ENCODE assay signal across 8 cellular contexts in the genomic region with DNA sequence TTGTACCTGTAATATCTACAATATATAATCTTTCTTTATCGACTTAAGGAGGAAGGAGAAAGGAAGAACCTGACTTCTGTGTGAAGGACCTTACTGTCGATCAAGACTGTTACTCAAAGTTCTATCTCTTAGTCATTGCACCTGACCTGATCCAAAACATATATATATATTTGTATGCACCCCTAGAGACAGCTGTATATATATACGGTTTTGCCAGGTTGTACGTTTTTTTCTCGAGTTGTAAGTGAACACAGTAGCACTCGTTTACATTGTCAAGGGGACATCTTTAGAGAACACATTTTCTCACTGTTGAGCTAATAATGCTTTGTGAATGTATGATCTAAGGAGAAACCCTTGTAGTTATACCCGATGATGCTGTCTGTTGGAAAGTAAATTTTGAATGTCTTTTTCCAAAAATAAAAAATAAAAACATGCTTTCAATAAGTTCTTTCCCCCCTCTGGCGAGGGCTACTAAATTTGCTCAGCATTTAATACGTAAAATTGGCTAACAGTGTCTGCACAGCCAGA. TPM values are rescaled to one million over a fixed set of nuclear protein-coding genes. Genes with fewer than 3 reads are reported as not detected.
DNase-seq lines count a peak whose midpoint lies in the region; ATAC-seq, FAIRE-seq and TF ChIP-seq lines count a peak whose summit lies in the region.

No MANE protein-coding gene starts in this region.

- no peak for FAIRE-seq in small intestine (lab: Jason Lieb, UNC)

- H3K27me3 ChIP-seq in left ventricle myocardium inferior (ENCODE audit: low read depth) (no peaks in the 10 kb centered on the region), SU-DHL-6 (ENCODE audit: low read length) (no peaks in the 10 kb centered on the region), small intestine (ENCODE audit: control insufficient read depth in 2 of 2, insufficient read depth in 2 of 2, low read length in 2 of 2) (no peaks in the 10 kb centered on the region)

- DNase-seq in left ventricle myocardium inferior: no peak
- DNase-seq in left cardiac atrium: no peak
- no peak for DNase-seq in fibroblast of villous mesenchyme (ENCODE audit: low read depth)
- no peak for DNase-seq in small intestine
- no peak for DNase-seq in LoVo (ENCODE audit: low spot score)
- DNase-seq in NCI-H1417 (lab: John Stamatoyannopoulos, UW): no peak
- no peak for DNase-seq in NOMO-1 treated with DMSO at 0.1 percent for 48 hours (lab: John Stamatoyannopoulos, UW; ENCODE audit: unreplicated experiment)

- 24 to 38% (median 30%) methylated on average over 9 of the region's 9 CpGs for WGBS in small intestine, 3 donors

- peaks cover 9% of the 10 kb centered on the region for H3K36me3 ChIP-seq in left ventricle myocardium inferior
- peaks cover 14% of the 10 kb centered on the region for H3K36me3 ChIP-seq in SU-DHL-6 (ENCODE audit: low read length)
- H3K36me3 ChIP-seq in small intestine (ENCODE audit: control insufficient read depth in 2 of 2, insufficient read depth in 2 of 2, low read length in 2 of 2): peaks cover 1 to 2% of the 10 kb centered on the region in 2 donors

- H3K4me3 ChIP-seq in left ventricle myocardium inferior (peak overlapping the region; percentile 80), SU-DHL-6 (ENCODE audit: insufficient read depth, low read length, poor library complexity, severe bottlenecking) (peak overlapping the region; percentile 62), fibroblast of villous mesenchyme (ENCODE audit: low read depth, low read length) (peak overlapping the region; percentile 69), small intestine (ENCODE audit: low read depth in 1 of 2, low read length in 2 of 2) (peak overlapping the region; percentile 67 to 86)

- no peak for ATAC-seq in left cardiac atrium

- H2AFZ ChIP-seq in SU-DHL-6 (ENCODE audit: low read depth, low read length, severe bottlenecking): peak overlapping the region; percentile 81

- H4K20me1 ChIP-seq in SU-DHL-6 (ENCODE audit: low read depth, low read length): no peaks in the 10 kb centered on the region

- H3K9ac ChIP-seq in SU-DHL-6 (ENCODE audit: low read length): peak overlapping the region; percentile 75

- peaks cover 19% of the 10 kb centered on the region for H3K79me2 ChIP-seq in SU-DHL-6 (ENCODE audit: insufficient read depth, low read length)

- H3K4me2 ChIP-seq in SU-DHL-6 (ENCODE audit: low read depth, low read length, poor library complexity, severe bottlenecking): peak overlapping the region; percentile 87

- TF ChIP-seq CTCF in left ventricle myocardium inferior (IDR thresholded peaks at IDR 0.05; ENCODE audit: borderline replicate concordance) (no peak), SU-DHL-6 (IDR thresholded peaks at IDR 0.05; ENCODE audit: insufficient read depth, low read length, poor library complexity, severe bottlenecking) (no peak), fibroblast of villous mesenchyme (IDR thresholded peaks at IDR 0.05; ENCODE audit: insufficient read depth, low read depth, low read length) (no peak)

- H3K9me3 ChIP-seq in left ventricle myocardium inferior (replicated peaks) (no peaks in the 10 kb centered on the region), SU-DHL-6 (ENCODE audit: insufficient read depth, low read length) (no peaks in the 10 kb centered on the region), small intestine (ENCODE audit: control insufficient read depth, low read depth) (no peaks in the 10 kb centered on the region)

- peak overlapping the region; percentile 87 for H3K27ac ChIP-seq in left ventricle myocardium inferior (replicated peaks)
- peak overlapping the region; percentile 69 for H3K27ac ChIP-seq in SU-DHL-6 (ENCODE audit: low read depth, low read length)
- peak overlapping the region in 1 of 2 donors; percentile 81 for H3K27ac ChIP-seq in small intestine (ENCODE audit: low read depth in 1 of 2, low read length in 1 of 2)

- intact Hi-C loops in left ventricle myocardium inferior (cut with micrococcal nuclease): no loop called here
- intact Hi-C loops in left cardiac atrium (cut with DNase I): loop anchor here in 1 of 2 donors (5.0 kb wide), 1 partner anchor 62 kb away; the partner anchor contains the start of gene MDM2

- H3K4me1 ChIP-seq in left ventricle myocardium inferior (peaks cover 35% of the 10 kb centered on the region), small intestine (ENCODE audit: control insufficient read depth in 2 of 2, insufficient read depth in 1 of 2, low read depth in 1 of 2, low read length in 1 of 2) (peaks cover 0 to 2% of the 10 kb centered on the region in 2 donors)

- H3K9me2 ChIP-seq in SU-DHL-6 (replicated peaks; ENCODE audit: insufficient read depth, low read length): no peaks in the 10 kb centered on the region

- H3F3A ChIP-seq in SU-DHL-6 (ENCODE audit: insufficient read depth): peaks cover 38% of the 10 kb centered on the region

RNA-seq across cellular contexts. Expression of gene SLC35E3, which starts 0.5 kb away (rescaled TPM):
- total RNA-seq in left ventricle myocardium inferior (5.1 TPM), left cardiac atrium (1 to 10 TPM; 5.2 to 7.1 TPM), fibroblast of villous mesenchyme (2.6 and 6.5 TPM in 2 replicates)
- polyA plus RNA-seq in small intestine: 1 to 10 TPM in 1 of 3 donors, under 1 TPM in 2; 0.27 to 2.9 (median 0.45) TPM

RNA-seq across cellular contexts. Expression of gene NUP107, which starts 58.7 kb away (rescaled TPM):
- total RNA-seq in left ventricle myocardium inferior (18.7 TPM), left cardiac atrium (10 to 100 TPM; 23.5 to 31.6 TPM), fibroblast of villous mesenchyme (50.3 and 53.1 TPM in 2 replicates)
- polyA plus RNA-seq in small intestine: 10 to 100 TPM in 1 of 3 donors, 1 to 10 TPM in 2; 5.1 to 19.0 (median 7.0) TPM
